Comparison of ENCODE assay signal across 8 cellular contexts in genomic region chr15:93974804-93975481, GRCh38.
DNase-seq lines count a peak whose midpoint lies in the region; ATAC-seq and TF ChIP-seq lines count a peak whose summit lies in the region.

No MANE protein-coding gene starts in this region.

- intact Hi-C loops in right lobe of liver (cut with DNase I), result no loop called here

- H3K4me1 ChIP-seq in adipocyte (ENCODE audit: control insufficient read depth, insufficient read depth, low read length) (peaks cover 6% of the 10 kb centered on the region), right lobe of liver (no peaks in the 10 kb centered on the region)

- H3K27ac ChIP-seq in right lobe of liver, result no peak overlapping the region

- WGBS in right lobe of liver (ENCODE audit: insufficient coverage, low coverage, low lambda C conversion rate, missing lambda C conversion rate), result 28% methylated on average over 6 of the region's 6 CpGs

- H3K4me3 Mint-ChIP-seq in activated CD8-positive, alpha-beta T cell treated with anti-CD3 and anti-CD28 coated beads, Interleukin-2, amount 10 ng/mL, durations not matched to agents 7 days and 5 days, result no peak overlapping the region
- no peak overlapping the region for H3K4me3 Mint-ChIP-seq in immature natural killer cell

- H3K9me3 ChIP-seq in adipocyte (ENCODE audit: control insufficient read depth, low read length) (no peaks in the 10 kb centered on the region), right lobe of liver (no peaks in the 10 kb centered on the region)

- no peaks in the 10 kb centered on the region for H3K4me1 Mint-ChIP-seq in activated CD8-positive, alpha-beta T cell treated with anti-CD3 and anti-CD28 coated beads, Interleukin-2, amount 10 ng/mL, durations not matched to agents 7 days and 5 days (ENCODE audit: low read depth)
- peaks cover 0 to under 1% of the 10 kb centered on the region in 2 donors for H3K4me1 Mint-ChIP-seq in immature natural killer cell

- H3K27me3 ChIP-seq in adipocyte (replicated peaks; ENCODE audit: control insufficient read depth, insufficient read depth, low read length) (no peaks in the 10 kb centered on the region), right lobe of liver (no peaks in the 10 kb centered on the region)

- TF ChIP-seq POLR2A in right lobe of liver (IDR thresholded peaks at IDR 0.05), result no peak

- peak in 3 of 4 donors; percentile 24 to 37 (median 26) for TF ChIP-seq CTCF in right lobe of liver (IDR thresholded peaks at IDR 0.05)

- H3K4me3 ChIP-seq in adipocyte (ENCODE audit: low read length), result no peak overlapping the region
- no peak overlapping the region for H3K4me3 ChIP-seq in right lobe of liver

- POLR2A ChIA-PET in activated CD8-positive, alpha-beta T cell treated with anti-CD3 and anti-CD28 coated beads, Interleukin-2, amount 10 ng/mL, durations not matched to agents 7 days and 5 days (lab: Charles Lee), result no interaction called here

- H3K36me3 Mint-ChIP-seq in activated CD8-positive, alpha-beta T cell treated with anti-CD3 and anti-CD28 coated beads, Interleukin-2, amount 10 ng/mL, durations not matched to agents 7 days and 5 days (ENCODE audit: low read depth), result no peaks in the 10 kb centered on the region
- H3K36me3 Mint-ChIP-seq in immature natural killer cell, result no peaks in the 10 kb centered on the region

- H3K9ac ChIP-seq in adipocyte (ENCODE audit: low read length), result no peak overlapping the region

- ATAC-seq in right lobe of liver, result peak; percentile 30 to 47 (median 38)
- no peak for ATAC-seq in activated CD8-positive, alpha-beta T cell treated with anti-CD3 and anti-CD28 coated beads, Interleukin-2, amount 10 ng/mL, durations not matched to agents 7 days and 5 days
- no peak for ATAC-seq in GM19463 (IDR thresholded peaks at IDR 0.05; ENCODE audit: unreplicated experiment)

- DNase-seq in AG20443 (ENCODE audit: low spot score) (peak; percentile 58), Kasumi-1 (lab: John Stamatoyannopoulos, UW) (peak; percentile 28 to 34), adipocyte (ENCODE audit: low read depth) (peak; percentile 7), right lobe of liver (no peak), germinal center (ENCODE audit: low spot score) (no peak), immature natural killer cell (no peak)
- no peak for DNase-seq in activated CD8-positive, alpha-beta T cell treated with anti-CD3 and anti-CD28 coated beads, Interleukin-2, amount 10 ng/mL, durations not matched to agents 7 days and 5 days

- no peaks in the 10 kb centered on the region for H3K27me3 Mint-ChIP-seq in activated CD8-positive, alpha-beta T cell treated with anti-CD3 and anti-CD28 coated beads, Interleukin-2, amount 10 ng/mL, durations not matched to agents 7 days and 5 days (ENCODE audit: low read depth)
- H3K27me3 Mint-ChIP-seq in immature natural killer cell (ENCODE audit: low read depth in 3 of 3), result peaks cover 5 to 7% (median 6%) of the 10 kb centered on the region in 3 donors

- no peaks in the 10 kb centered on the region for H3K36me3 ChIP-seq in adipocyte (ENCODE audit: control insufficient read depth, insufficient read depth, low read length, severe bottlenecking)
- H3K36me3 ChIP-seq in right lobe of liver, result no peaks in the 10 kb centered on the region

- no peak overlapping the region for H3K27ac Mint-ChIP-seq in activated CD8-positive, alpha-beta T cell treated with anti-CD3 and anti-CD28 coated beads, Interleukin-2, amount 10 ng/mL, durations not matched to agents 7 days and 5 days
- no peak overlapping the region for H3K27ac Mint-ChIP-seq in immature natural killer cell

- CTCF ChIA-PET in activated CD8-positive, alpha-beta T cell treated with anti-CD3 and anti-CD28 coated beads, Interleukin-2, amount 10 ng/mL, durations not matched to agents 7 days and 5 days (lab: Charles Lee), result interaction anchor here (1.5 kb wide), 1 partner anchor 10 kb away, joined by 3 read pairs; no protein-coding TSS in a partner anchor

- H3K9me3 Mint-ChIP-seq in activated CD8-positive, alpha-beta T cell treated with anti-CD3 and anti-CD28 coated beads, Interleukin-2, amount 10 ng/mL, durations not matched to agents 7 days and 5 days (ENCODE audit: insufficient read depth), result no peaks in the 10 kb centered on the region
- H3K9me3 Mint-ChIP-seq in immature natural killer cell, result no peaks in the 10 kb centered on the region

Comparison
In these comparisons a context has a peak if more than half of its experiments do, and no peak if none do; other contexts are left out.
1. DNase-seq: peak in AG20443 (single experiment), Kasumi-1 (2 of 2) and adipocyte (single experiment); none in right lobe of liver (0 of 3), activated CD8-positive, alpha-beta T cell treated with anti-CD3 and anti-CD28 coated beads, Interleukin-2, amount 10 ng/mL, durations not matched to agents 7 days and 5 days (single experiment), germinal center (single experiment) and immature natural killer cell (0 of 3).
2. ATAC-seq: peak in right lobe of liver (4 of 4); none in activated CD8-positive, alpha-beta T cell treated with anti-CD3 and anti-CD28 coated beads, Interleukin-2, amount 10 ng/mL, durations not matched to agents 7 days and 5 days (single experiment) and GM19463 (single experiment).